ENCODE assay signal across 22 cellular contexts in the genomic region with DNA sequence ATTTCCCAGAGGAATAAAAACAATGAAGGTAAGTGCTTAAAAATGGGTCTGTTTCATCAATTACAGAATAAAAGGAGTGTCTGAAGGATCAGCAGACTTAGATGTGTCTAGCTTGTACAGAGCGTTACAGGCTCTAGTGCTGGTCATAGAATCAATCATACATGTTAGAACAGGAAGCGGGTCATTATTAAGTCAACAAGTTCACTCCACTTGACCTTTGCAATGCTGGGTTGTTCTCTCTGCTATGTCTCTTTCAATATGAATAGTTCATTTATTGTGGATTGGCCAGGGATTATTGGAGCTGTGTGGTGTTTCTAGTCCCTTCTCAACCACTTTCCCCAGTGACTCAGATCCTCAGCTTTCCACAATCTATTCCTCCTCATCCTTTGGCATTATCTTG. TPM values are rescaled to one million over a fixed set of nuclear protein-coding genes. Genes with fewer than 3 reads are reported as not detected.
"Had no signal": no experiment of that assay in that cellular context is flagged by ENCODE, and none has a peak within 500 bp of the region (broad histone marks: within the 10 kb centered on the region; RNA-seq: fewer than 3 reads in every experiment).

No MANE protein-coding gene starts in this region.

- H3K27me3 ChIP-seq: gastrocnemius medialis, ovary, right lobe of liver, transverse colon had no signal

- H3K4me3 ChIP-seq: gastrocnemius medialis, lung, ovary, right lobe of liver, suprapubic skin, transverse colon had no signal

- H3K27ac ChIP-seq: gastrocnemius medialis, ovary, right lobe of liver, suprapubic skin, transverse colon had no signal

- H3K9me3 ChIP-seq: gastrocnemius medialis, right lobe of liver, suprapubic skin, transverse colon had no signal

- DNase-seq: cerebellar nuclear complex; cortex of kidney; effector memory CD8-positive, alpha-beta T cell; erythroblast; gastrocnemius medialis; head of caudate nucleus; kidney; naive thymus-derived CD8-positive, alpha-beta T cell; nephron progenitor cell; occipital lobe; ovary; posterior cingulate gyrus; right lobe of liver; stimulated activated CD4-positive, alpha-beta T cell treated with anti-CD3 and anti-CD28 coated beads, Interleukin-2, amount 100 ng/mL, for 24 hours; stimulated activated CD4-positive, alpha-beta T cell treated with anti-CD3 and anti-CD28 coated beads, Interleukin-4, amount 100 ng/mL, for 24 hours; stimulated activated naive CD8-positive, alpha-beta T cell treated with anti-CD3 and anti-CD28 coated beads, Interleukin-15, Interleukin-2, amounts not matched to agents 100 U/mL and 50 U/mL, for 24 hours; transverse colon had no signal

- ATAC-seq: effector memory CD8-positive, alpha-beta T cell; left lobe of liver; naive thymus-derived CD8-positive, alpha-beta T cell; stimulated activated effector memory CD8-positive, alpha-beta T cell treated with anti-CD3 and anti-CD28 coated beads, Interleukin-12 subunit alpha, Interleukin-12 subunit beta, amount 100 ng/mL, for 72 hours; stimulated activated naive CD8-positive, alpha-beta T cell treated with anti-CD3 and anti-CD28 coated beads, Interleukin-15, Interleukin-2, amounts not matched to agents 100 U/mL and 50 U/mL, for 24 hours had no signal

- H3K4me1 ChIP-seq: gastrocnemius medialis, right lobe of liver, suprapubic skin, transverse colon had no signal

- H3K36me3 ChIP-seq: gastrocnemius medialis, ovary, right lobe of liver, suprapubic skin, transverse colon had no signal

- FAIRE-seq: endometrium, kidney had no signal

RNA-seq across cellular contexts. Expression of a gene that starts 20.7 kb away (rescaled TPM):
- total RNA-seq: naive thymus-derived CD8-positive, alpha-beta T cell had no signal
- polyA plus RNA-seq: naive thymus-derived CD8-positive, alpha-beta T cell had no signal
